33 cellular contexts compared by ENCODE assay signal in genomic region chr3:109384164-109384563, GRCh38. TPM values are rescaled to one million over a fixed set of nuclear protein-coding genes. Genes with fewer than 3 reads are reported as not detected.
"Had no signal": no experiment of that assay in that cellular context is flagged by ENCODE, and none has a peak within 500 bp of the region (broad histone marks: within the 10 kb centered on the region; RNA-seq: fewer than 3 reads in every experiment).

No MANE protein-coding gene starts in this region.

- ATAC-seq: activated CD4-positive, CD25-positive, alpha-beta regulatory T cell treated with anti-CD3 and anti-CD28 coated beads, Interleukin-2, amount 50 U/mL, for 24 hours; activated CD8-positive, alpha-beta T cell treated with anti-CD3 and anti-CD28 coated beads for 36 hours; activated T-cell treated with anti-CD3 and anti-CD28 coated beads, Interleukin-2, amount 50 U/mL, for 4 hours; activated T-helper 17 cell treated with anti-CD3 and anti-CD28 coated beads, Interleukin-2, amount 50 U/mL, for 72 hours; body of pancreas; effector memory CD8-positive, alpha-beta T cell; foreskin keratinocyte; gastrocnemius medialis; T-helper 17 cell had no signal

- FAIRE-seq: colon had no signal

- H3K36me3 ChIP-seq: esophagus muscularis mucosa, gastrocnemius medialis, WERI-Rb-1 had no signal

- H3K27me3 ChIP-seq: body of pancreas, esophagus muscularis mucosa, foreskin keratinocyte, gastrocnemius medialis had no signal

- H3K36me3 Mint-ChIP-seq: activated naive CD8-positive, alpha-beta T cell had no signal

- H3K27ac ChIP-seq: body of pancreas, esophagus muscularis mucosa, foreskin keratinocyte, gastrocnemius medialis, WERI-Rb-1 had no signal

- H3K4me1 Mint-ChIP-seq: activated B cell treated with CpG ODN at 0.5 μM for 24 hours; activated T-helper 17 cell treated with anti-CD3 and anti-CD28 coated beads, Interleukin-2, amount 50 U/mL, for 72 hours; T-helper 17 cell had no signal

- H3K4me1 ChIP-seq: body of pancreas, esophagus muscularis mucosa, foreskin keratinocyte, gastrocnemius medialis had no signal

- H3K4me3 Mint-ChIP-seq: activated B cell treated with CpG ODN at 0.5 μM for 24 hours; activated CD8-positive, alpha-beta T cell treated with anti-CD3 and anti-CD28 coated beads for 36 hours; activated naive CD8-positive, alpha-beta T cell; activated T-cell treated with anti-CD3 and anti-CD28 coated beads, Interleukin-2, amount 50 U/mL, for 4 hours; activated T-helper 17 cell treated with anti-CD3 and anti-CD28 coated beads, Interleukin-2, amount 50 U/mL, for 72 hours; effector memory CD8-positive, alpha-beta T cell; T-helper 17 cell; T-helper 2 cell treated with Interferon-gamma antibody and Interleukin-4, amounts not matched to agents 5 μg/mL and 100 μg/mL, for 36 hours had no signal

- H3K27ac Mint-ChIP-seq: activated B cell treated with CpG ODN at 0.5 μM for 24 hours; activated CD8-positive, alpha-beta T cell treated with anti-CD3 and anti-CD28 coated beads for 36 hours; activated naive CD8-positive, alpha-beta T cell; activated T-helper 17 cell treated with anti-CD3 and anti-CD28 coated beads, Interleukin-2, amount 50 U/mL, for 72 hours; effector memory CD8-positive, alpha-beta T cell; T-helper 17 cell; T-helper 2 cell treated with Interferon-gamma antibody and Interleukin-4, amounts not matched to agents 5 μg/mL and 100 μg/mL, for 36 hours had no signal

- H3K9me3 Mint-ChIP-seq: activated B cell treated with CpG ODN at 0.5 μM for 24 hours; activated CD8-positive, alpha-beta T cell treated with anti-CD3 and anti-CD28 coated beads for 36 hours; activated T-cell treated with anti-CD3 and anti-CD28 coated beads, Interleukin-2, amount 50 U/mL, for 4 hours; activated T-helper 17 cell treated with anti-CD3 and anti-CD28 coated beads, Interleukin-2, amount 50 U/mL, for 72 hours; effector memory CD8-positive, alpha-beta T cell; T-helper 2 cell treated with Interferon-gamma antibody and Interleukin-4, amounts not matched to agents 5 μg/mL and 100 μg/mL, for 36 hours had no signal

- H3K27me3 Mint-ChIP-seq: activated B cell treated with CpG ODN at 0.5 μM for 24 hours; activated CD8-positive, alpha-beta T cell treated with anti-CD3 and anti-CD28 coated beads for 36 hours; activated naive CD8-positive, alpha-beta T cell; activated T-helper 17 cell treated with anti-CD3 and anti-CD28 coated beads, Interleukin-2, amount 50 U/mL, for 72 hours; effector memory CD8-positive, alpha-beta T cell; T-helper 17 cell had no signal

- DNase-seq: activated B cell treated with CpG ODN at 0.5 μM for 24 hours; activated CD4-positive, alpha-beta T cell treated with anti-CD3 and anti-CD28 coated beads for 48 hours; activated CD4-positive, alpha-beta T cell treated with anti-CD3 and anti-CD28 coated beads, Interleukin-2, amount 50 U/mL, for 1 hour; activated CD4-positive, alpha-beta T cell treated with anti-CD3 and anti-CD28 coated beads, Interleukin-2, amount 50 U/mL, for 48 hours; activated CD8-positive, alpha-beta memory T cell treated with anti-CD3 and anti-CD28 coated beads for 24 hours; activated CD8-positive, alpha-beta T cell treated with anti-CD3 and anti-CD28 coated beads for 36 hours; activated effector memory CD4-positive, alpha-beta T cell treated with Interleukin-2 at 50 U/mL for 16 hours; activated gamma-delta T cell treated with Interleukin-2 at 50 U/mL for 16 hours; activated naive CD4-positive, alpha-beta T cell treated with anti-CD3 and anti-CD28 coated beads, Interleukin-2, amount 50 U/mL, for 16 hours; activated naive CD4-positive, alpha-beta T cell treated with Interleukin-2 at 50 U/mL for 16 hours; activated T-cell treated with anti-CD3 and anti-CD28 coated beads, Interleukin-2, amount 50 U/mL, for 4 hours; amniotic stem cell; anterior cingulate cortex; body of pancreas; caudate nucleus; cortex of kidney; dermis blood vessel endothelial cell; effector CD4-positive, alpha-beta T cell; effector memory CD8-positive, alpha-beta T cell; erythroblast; foreskin keratinocyte; gastrocnemius medialis; T-helper 1 cell; T-helper 17 cell; T1000; WERI-Rb-1 had no signal

- H3K9me3 ChIP-seq: body of pancreas, esophagus muscularis mucosa, gastrocnemius medialis had no signal

- H3K4me3 ChIP-seq: body of pancreas, esophagus muscularis mucosa, gastrocnemius medialis had no signal

RNA-seq across cellular contexts. Expression of gene DPPA4, which starts 46.8 kb away (rescaled TPM):
- total RNA-seq: activated T-helper 17 cell treated with anti-CD3 and anti-CD28 coated beads, Interleukin-2, amount 50 U/mL, for 72 hours; body of pancreas; dermis blood vessel endothelial cell; esophagus muscularis mucosa; foreskin keratinocyte; gastrocnemius medialis had no signal
- polyA plus RNA-seq: adipose tissue, foreskin keratinocyte had no signal
